Comparison of ENCODE assay signal across 1 cellular context in genomic region chr6:24949020-24949569, GRCh38.
TF ChIP-seq lines count a peak whose summit lies in the region.

No MANE protein-coding gene starts in this region.

TF ChIP-seq in HepG2, 621 proteins besides CTCF, POLR2A, EP300 and RAD21 (continued from another document):
- no peak for TF ChIP-seq ZNF337 (CRISPR knock-in tag; IDR thresholded peaks at IDR 0.05; ENCODE audit: borderline replicate concordance, low read depth)
